1 cellular context compared by ENCODE assay signal in genomic region chrX:13008189-13008533, GRCh38.
TF ChIP-seq lines count a peak whose summit lies in the region.

No MANE protein-coding gene starts in this region.

TF ChIP-seq in GM12878, 131 proteins besides CTCF, POLR2A, EP300 and RAD21 (continued from another document):
- 0 out of 2 replicates have a peak, but pooled peaks have one; percentile 11 for TF ChIP-seq MLLT1 (IDR thresholded peaks at IDR 0.05)
- TF ChIP-seq JUND (IDR thresholded peaks at IDR 0.05; ENCODE audit: low read depth, low read length), result no peak
- TF ChIP-seq CHD2 (IDR thresholded peaks at IDR 0.05; ENCODE audit: borderline replicate concordance, low read depth, low read length), result peak; percentile 15; the same call in 1 of the 2 replicates
- TF ChIP-seq RELB (IDR thresholded peaks at IDR 0.05; ENCODE audit: low read depth), result peak; percentile 68
- TF ChIP-seq SP1 (IDR thresholded peaks at IDR 0.05; ENCODE audit: low read depth, low read length), result no peak
- TF ChIP-seq PAX8 (IDR thresholded peaks at IDR 0.05), result no peak
